In genomic region chr19:54523403-54523802, GRCh38 we compare ENCODE assay signal across 10 cellular contexts. TPM values are rescaled to one million over a fixed set of nuclear protein-coding genes. Genes with fewer than 3 reads are reported as not detected.
DNase-seq lines count a peak whose midpoint lies in the region; ATAC-seq and TF ChIP-seq lines count a peak whose summit lies in the region.
"Had no signal": no experiment of that assay in that cellular context is flagged by ENCODE, and none has a peak within 500 bp of the region (broad histone marks: within the 10 kb centered on the region; RNA-seq: fewer than 3 reads in every experiment).

No MANE protein-coding gene starts in this region.

- peak; percentile 89 for ATAC-seq in PC-3
- no peak for ATAC-seq in HG03039 (IDR thresholded peaks at IDR 0.05; ENCODE audit: unreplicated experiment)

- DNase-seq in H4 (ENCODE audit: low spot score), result peak; percentile 92
- DNase-seq in PC-3, result peak; percentile 88
- peak; percentile 44 for DNase-seq in mammary epithelial cell
- peak; percentile 11 to 60 (median 41) for DNase-seq in stimulated activated CD4-positive, alpha-beta T cell treated with anti-CD3 and anti-CD28 coated beads, TNF-alpha, amount 100 ng/mL, for 48 hours (ENCODE audit: low read depth in 3 of 3)
- DNase-seq in H9, result no peak
- DNase-seq in SKM-1 treated with dmso at 0.1 percent for 144 hours (lab: John Stamatoyannopoulos, UW; ENCODE audit: unreplicated experiment), result no peak
- DNase-seq: activated gamma-delta T cell, NCI-H1436 treated with DMSO at 0.1 percent for 48 hours, SHP77 treated with DMSO at 0.1 percent for 48 hours had no signal

- H3K79me2 ChIP-seq in PC-3 (ENCODE audit: low read length) (no peaks in the 10 kb centered on the region), mammary epithelial cell (ENCODE audit: insufficient read depth, low read length) (no peaks in the 10 kb centered on the region), H9 (ENCODE audit: insufficient read depth, low read length) (no peaks in the 10 kb centered on the region)

- H3K14ac ChIP-seq in H9 (ENCODE audit: insufficient read depth, low read length), result no peak overlapping the region

- H4K91ac ChIP-seq in H9 (ENCODE audit: insufficient read length, low read depth, low read length), result no peak overlapping the region

- intact Hi-C loops in PC-3 (cut with micrococcal nuclease), result no loop called here
- intact Hi-C loops in mammary epithelial cell (cut with micrococcal nuclease), result no loop called here

- H3K4me3 ChIP-seq in PC-3 (ENCODE audit: low read length) (no peak overlapping the region), mammary epithelial cell (replicated peaks in 1 of 3; ENCODE audit: insufficient read depth in 1 of 3, low read depth in 2 of 3, low read length in 3 of 3) (no peak overlapping the region)

- no peak overlapping the region for H2BK15ac ChIP-seq in H9 (ENCODE audit: low read depth, low read length)

- POLR2A ChIA-PET in PC-3 (lab: Charles Lee; ENCODE audit: unreplicated experiment), result no interaction called here

- H3K23ac ChIP-seq in H9 (ENCODE audit: insufficient read length, low read depth, low read length), result no peak overlapping the region

- BruUV-seq in PC-3 (replicated peaks; lab: Mats Ljungman, UMichigan), result no TSS peak
- BruUV-seq in mammary epithelial cell (replicated peaks; lab: Mats Ljungman, UMichigan), result no TSS peak

- no peak for TF ChIP-seq CTCF in PC-3 (conservative IDR thresholded peaks at IDR 0.05; ENCODE audit: low read depth, low read length)
- TF ChIP-seq CTCF in mammary epithelial cell (conservative IDR thresholded peaks at IDR 0.05 in 1 of 2, IDR thresholded peaks at IDR 0.05 in 1 of 2; ENCODE audit: extremely low read depth in 1 of 2, insufficient read depth in 1 of 2, low read depth in 1 of 2, low read length in 2 of 2), result no peak
- no peak for TF ChIP-seq CTCF in H9 (conservative IDR thresholded peaks at IDR 0.05)

- H4K20me1 ChIP-seq in PC-3 (ENCODE audit: low read length) (no peaks in the 10 kb centered on the region), mammary epithelial cell (ENCODE audit: insufficient read depth, low read length) (no peaks in the 10 kb centered on the region), H9 (ENCODE audit: control insufficient read depth, insufficient read depth, insufficient read length) (no peaks in the 10 kb centered on the region)

- peaks cover 96 to 97% of the 10 kb centered on the region in 2 experiments for H3K9me3 Mint-ChIP-seq in H9

- H4K8ac ChIP-seq in H9 (replicated peaks; ENCODE audit: insufficient read length, low read depth, low read length), result no peak overlapping the region

- no peak overlapping the region for H3K4me3 Mint-ChIP-seq in H9

- H3K56ac ChIP-seq in H9 (ENCODE audit: insufficient read length, low read depth, low read length), result no peak overlapping the region

- H2AFZ ChIP-seq in PC-3 (ENCODE audit: low read length), result no peak overlapping the region
- no peak overlapping the region for H2AFZ ChIP-seq in mammary epithelial cell (ENCODE audit: low read depth, low read length)
- H2AFZ ChIP-seq in H9 (ENCODE audit: low read length), result no peak overlapping the region

- WGBS in mammary epithelial cell (ENCODE audit: low coverage, missing lambda C conversion rate), result 42% methylated on average over 5 of the region's 5 CpGs
- no CpG with 5 or more reads among the region's 5 CpGs for WGBS in H9 (ENCODE audit: extremely low coverage, insufficient read length, low lambda C conversion rate)

- H2AK5ac ChIP-seq in H9 (ENCODE audit: insufficient read length, low read length), result no peak overlapping the region

- no peak overlapping the region for H4K5ac ChIP-seq in H9 (ENCODE audit: insufficient read length, low read depth, low read length)

- H2BK12ac ChIP-seq in H9 (ENCODE audit: insufficient read length, low read depth, low read length), result no peak overlapping the region

- H3K9ac ChIP-seq in PC-3 (ENCODE audit: low read length) (no peak overlapping the region), mammary epithelial cell (ENCODE audit: insufficient read depth, low read length) (no peak overlapping the region), H9 (ENCODE audit: extremely low read depth, insufficient read length, low read length) (no peak overlapping the region)

- no peak overlapping the region for H2BK5ac ChIP-seq in H9 (ENCODE audit: insufficient read length, low read length)

- H3K4me1 ChIP-seq in PC-3 (ENCODE audit: insufficient read depth, low read length), result peaks cover 21% of the 10 kb centered on the region
- H3K4me1 ChIP-seq in mammary epithelial cell (ENCODE audit: insufficient read depth, low read length), result no peaks in the 10 kb centered on the region
- H3K4me1 ChIP-seq in H9 (ENCODE audit: insufficient read depth, low read length), result no peaks in the 10 kb centered on the region

- H3T11ph ChIP-seq in H9 (ENCODE audit: low read length), result no peak overlapping the region

- no peak overlapping the region for H3K18ac ChIP-seq in H9 (ENCODE audit: insufficient read length, low read depth, low read length)

- H2BK20ac ChIP-seq in H9 (ENCODE audit: low read depth, low read length, poor library complexity, severe bottlenecking), result no peak overlapping the region

- peaks cover 5% of the 10 kb centered on the region for H3K27me3 Mint-ChIP-seq in H9 (ENCODE audit: low read depth)

- dilution Hi-C loops in mammary epithelial cell (cut with HindIII; ENCODE audit: low sequenced_read_pairs), result no loop called here

- H3K36me3 ChIP-seq in PC-3 (ENCODE audit: low read depth, low read length) (no peaks in the 10 kb centered on the region), mammary epithelial cell (ENCODE audit: insufficient read depth, low read length) (no peaks in the 10 kb centered on the region)

- no peaks in the 10 kb centered on the region for H3F3A ChIP-seq in PC-3 (ENCODE audit: low read length, unreplicated experiment)

- no peak overlapping the region for H3K27ac Mint-ChIP-seq in H9

- peaks cover 6 to 54% (median 12%) of the 10 kb centered on the region in 3 experiments; a peak in 6 of 7 replicates for H3K36me3 Mint-ChIP-seq in H9 (ENCODE audit: insufficient read depth in 1 of 3, low read depth in 3 of 3)

- no peaks in the 10 kb centered on the region for H3K4me1 Mint-ChIP-seq in H9

- no peak overlapping the region for H2BK120ac ChIP-seq in H9 (ENCODE audit: low read depth, low read length, poor library complexity, severe bottlenecking)

- H3K9me3 ChIP-seq in PC-3 (ENCODE audit: low read length) (no peaks in the 10 kb centered on the region), mammary epithelial cell (replicated peaks; ENCODE audit: insufficient read depth, low read length) (peaks cover 12% of the 10 kb centered on the region), H9 (ENCODE audit: control insufficient read depth, low read depth, low read length) (peaks cover 87% of the 10 kb centered on the region)

- peaks cover 58% of the 10 kb centered on the region for H3K27me3 ChIP-seq in PC-3 (ENCODE audit: low read length)
- no peaks in the 10 kb centered on the region for H3K27me3 ChIP-seq in mammary epithelial cell (ENCODE audit: insufficient read depth, low read length)
- no peaks in the 10 kb centered on the region for H3K27me3 ChIP-seq in H9 (ENCODE audit: insufficient read depth, low read length)

- CTCF ChIA-PET in PC-3 (lab: Charles Lee) (no interaction called here), mammary epithelial cell (lab: Charles Lee; ENCODE audit: low non-redundant PET) (no interaction called here)

- H3K9me2 ChIP-seq in PC-3 (replicated peaks; ENCODE audit: low read length), result no peaks in the 10 kb centered on the region

- in situ Hi-C loops in mammary epithelial cell (cut with MboI; ENCODE audit: low sequenced_read_pairs in 2 of 2), result no loop called here

- no peak overlapping the region for H3K4ac ChIP-seq in H9 (ENCODE audit: low read depth, low read length)

- no peaks in the 10 kb centered on the region for H3K23me2 ChIP-seq in H9 (ENCODE audit: insufficient read length, low read depth, low read length, poor library complexity, severe bottlenecking)

- H3K4me2 ChIP-seq in PC-3 (ENCODE audit: low read length), result peak overlapping the region; percentile 14
- no peak overlapping the region for H3K4me2 ChIP-seq in mammary epithelial cell (ENCODE audit: insufficient read depth, low read depth, low read length)
- H3K4me2 ChIP-seq in H9 (ENCODE audit: insufficient read depth, insufficient read length, low read length), result no peak overlapping the region

- H3K79me1 ChIP-seq in H9 (ENCODE audit: insufficient read depth, low read depth, low read length, poor library complexity, severe bottlenecking), result no peaks in the 10 kb centered on the region

- H3K27ac ChIP-seq in PC-3 (ENCODE audit: low read length) (no peak overlapping the region), mammary epithelial cell (ENCODE audit: insufficient read depth, low read depth, low read length) (no peak overlapping the region), H9 (ENCODE audit: insufficient read length, low read depth, low read length) (no peak overlapping the region)

RNA-seq across cellular contexts. Expression of gene LAIR2, which starts 20.8 kb away (rescaled TPM):
- total RNA-seq in H4 (2014; rRNA removed; shearing (Covaris generic)), result not detected in 2 replicates
- total RNA-seq in PC-3 (2014; rRNA removed) (not detected in 2 replicates), mammary epithelial cell (not detected), H9 (2021) (not detected in 2 replicates)
- not detected for polyA plus RNA-seq in mammary epithelial cell
- not detected for polyA minus RNA-seq in mammary epithelial cell

RNA-seq across cellular contexts. Expression of gene LILRA2, which starts 50.2 kb away (rescaled TPM):
- not detected in 2 replicates for total RNA-seq in H4 (2014; rRNA removed; shearing (Covaris generic))
- not detected in 2 replicates for total RNA-seq in PC-3 (2014; rRNA removed)
- not detected for total RNA-seq in mammary epithelial cell
- polyA plus RNA-seq in mammary epithelial cell, result not detected
- polyA minus RNA-seq in mammary epithelial cell, result not detected
- not detected in 2 replicates for total RNA-seq in H9 (2021)

RNA-seq across cellular contexts. Expression of gene CDC42EP5, which starts 50.3 kb away (rescaled TPM):
- 5.1 and 7.0 TPM in 2 replicates for total RNA-seq in H4 (2014; rRNA removed; shearing (Covaris generic))
- total RNA-seq in PC-3 (2014; rRNA removed) (0.73 and 1.4 TPM in 2 replicates), mammary epithelial cell (10 to 100 TPM in 1 of 2 donors, 1 to 10 TPM in 1; 5.5 to 30.0 TPM), H9 (2021) (1.6 and 2.9 TPM in 2 replicates)
- 8.8 TPM for polyA plus RNA-seq in mammary epithelial cell
- polyA minus RNA-seq in mammary epithelial cell, result not detected

RNA-seq across cellular contexts. Expression of gene LENG9, which starts 59.8 kb away (rescaled TPM):
- total RNA-seq in H4 (2014; rRNA removed; shearing (Covaris generic)), result 0.33 and 0.64 TPM in 2 replicates
- total RNA-seq in PC-3 (2014; rRNA removed) (7.1 and 12.6 TPM in 2 replicates), mammary epithelial cell (1 to 10 TPM; 6.3 to 7.3 TPM), H9 (2021) (3.7 and 3.8 TPM in 2 replicates)
- polyA plus RNA-seq in mammary epithelial cell, result 1.9 TPM
- 1.3 TPM for polyA minus RNA-seq in mammary epithelial cell

Comparison
In these comparisons a context has a peak if more than half of its experiments do, and no peak if none do; other contexts are left out.
1. DNase-seq: peak in H4 (single experiment), PC-3 (single experiment), mammary epithelial cell (single experiment) and stimulated activated CD4-positive, alpha-beta T cell treated with anti-CD3 and anti-CD28 coated beads, TNF-alpha, amount 100 ng/mL, for 48 hours (3 of 3); none in H9 (single experiment) and SKM-1 treated with dmso at 0.1 percent for 144 hours (single experiment).